In genomic region chr13:89733686-89734085, GRCh38 we compare ENCODE assay signal across 27 cellular contexts.
"Had no signal": no experiment of that assay in that cellular context is flagged by ENCODE, and none has a peak within 500 bp of the region (broad histone marks: within the 10 kb centered on the region; RNA-seq: fewer than 3 reads in every experiment).

No MANE protein-coding gene starts in this region.

- DNase-seq: colonic mucosa; cortex of kidney; effector CD8-positive, alpha-beta T cell; effector memory CD8-positive, alpha-beta T cell; endodermal cell; erythroblast; esophagus squamous epithelium; foreskin fibroblast; foreskin melanocyte; gastrocnemius medialis; glutamatergic neuron; head of caudate nucleus; heart right ventricle; hypothalamus; immature natural killer cell; islet precursor cell; kidney; left cardiac atrium; left lung; left ventricle myocardium superior; lower lobe of right lung; mesenchymal stem cell; midbrain; naive thymus-derived CD4-positive, alpha-beta T cell had no signal

- H3K4me1 Mint-ChIP-seq: immature natural killer cell; naive thymus-derived CD4-positive, alpha-beta T cell had no signal

- H3K9me3 Mint-ChIP-seq: endodermal cell had no signal

- H3K36me3 Mint-ChIP-seq: naive thymus-derived CD4-positive, alpha-beta T cell had no signal

- H3K27ac Mint-ChIP-seq: dendritic cell treated with granulocyte-macrophage colony-stimulating factor and Interleukin-4, amounts not matched to agents 40 ng/mL and 50 ng/mL, for 4 days; effector memory CD8-positive, alpha-beta T cell; immature natural killer cell had no signal

- H3K4me3 Mint-ChIP-seq: dendritic cell treated with granulocyte-macrophage colony-stimulating factor and Interleukin-4, amounts not matched to agents 40 ng/mL and 50 ng/mL, for 4 days; effector memory CD8-positive, alpha-beta T cell; endodermal cell; immature natural killer cell; naive thymus-derived CD4-positive, alpha-beta T cell had no signal

- FAIRE-seq: endometrium, kidney had no signal

- H3K27me3 Mint-ChIP-seq: dendritic cell treated with granulocyte-macrophage colony-stimulating factor and Interleukin-4, amounts not matched to agents 40 ng/mL and 50 ng/mL, for 4 days; effector memory CD8-positive, alpha-beta T cell; naive thymus-derived CD4-positive, alpha-beta T cell had no signal

- ATAC-seq: effector memory CD8-positive, alpha-beta T cell; esophagus mucosa; gastrocnemius medialis; heart right ventricle; left cardiac atrium; left lung; left ventricle myocardium superior; lower lobe of right lung; naive thymus-derived CD4-positive, alpha-beta T cell had no signal
